Comparison of ENCODE assay signal across 1 cellular context in the genomic region with DNA sequence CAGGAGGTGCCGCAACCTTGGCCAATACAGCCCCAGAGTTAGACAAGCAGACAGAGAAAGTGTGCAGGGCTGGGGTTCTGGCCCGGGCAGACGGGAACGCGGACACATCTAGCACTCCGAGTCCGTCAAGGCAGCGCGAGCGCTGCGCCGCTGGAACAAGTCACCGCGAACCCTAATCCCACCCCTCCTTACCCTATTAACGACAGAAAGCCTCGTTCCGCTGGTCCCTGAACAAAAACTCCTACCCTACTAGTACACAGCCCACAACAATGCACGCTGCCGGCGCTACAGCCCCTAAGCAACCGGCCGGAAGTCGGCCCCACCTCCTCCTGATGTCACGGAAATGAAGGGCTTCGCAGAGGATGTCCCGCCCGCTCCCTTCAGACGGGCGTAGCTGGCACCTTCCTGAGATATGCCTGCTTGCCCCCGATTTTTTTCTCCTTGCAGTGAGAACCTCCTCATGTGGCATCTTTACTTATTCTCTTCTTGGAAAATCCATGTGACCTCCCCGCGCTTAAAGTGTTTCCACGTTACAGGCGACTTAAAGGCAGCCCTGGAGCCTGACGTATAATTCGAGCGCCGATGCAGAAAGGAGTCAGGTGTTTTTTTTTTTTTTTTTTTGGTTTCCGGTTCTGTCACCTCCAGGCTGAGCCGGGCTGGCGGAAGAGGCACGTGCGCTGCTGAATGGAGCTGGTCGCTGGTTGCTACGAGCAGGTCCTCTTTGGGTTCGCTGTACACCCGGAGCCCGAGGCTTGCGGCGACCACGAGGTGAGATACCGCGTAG.
TF ChIP-seq lines count a peak whose summit lies in the region.

A gene (minus strand): TSS at position 315 of the 784 bp plus-strand sequence. CDS start 7,066 bp downstream, outside the sequence.
A gene with protein sequence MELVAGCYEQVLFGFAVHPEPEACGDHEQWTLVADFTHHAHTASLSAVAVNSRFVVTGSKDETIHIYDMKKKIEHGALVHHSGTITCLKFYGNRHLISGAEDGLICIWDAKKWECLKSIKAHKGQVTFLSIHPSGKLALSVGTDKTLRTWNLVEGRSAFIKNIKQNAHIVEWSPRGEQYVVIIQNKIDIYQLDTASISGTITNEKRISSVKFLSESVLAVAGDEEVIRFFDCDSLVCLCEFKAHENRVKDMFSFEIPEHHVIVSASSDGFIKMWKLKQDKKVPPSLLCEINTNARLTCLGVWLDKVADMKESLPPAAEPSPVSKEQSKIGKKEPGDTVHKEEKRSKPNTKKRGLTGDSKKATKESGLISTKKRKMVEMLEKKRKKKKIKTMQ (plus strand): TSS at position 671 of the 784 bp plus-strand sequence. CDS start 14 bp downstream, at position 685.

TF ChIP-seq in K562, 482 proteins besides CTCF, POLR2A, EP300 and RAD21 (continued from another document and continues in another):
- TF ChIP-seq, protein P1, sequence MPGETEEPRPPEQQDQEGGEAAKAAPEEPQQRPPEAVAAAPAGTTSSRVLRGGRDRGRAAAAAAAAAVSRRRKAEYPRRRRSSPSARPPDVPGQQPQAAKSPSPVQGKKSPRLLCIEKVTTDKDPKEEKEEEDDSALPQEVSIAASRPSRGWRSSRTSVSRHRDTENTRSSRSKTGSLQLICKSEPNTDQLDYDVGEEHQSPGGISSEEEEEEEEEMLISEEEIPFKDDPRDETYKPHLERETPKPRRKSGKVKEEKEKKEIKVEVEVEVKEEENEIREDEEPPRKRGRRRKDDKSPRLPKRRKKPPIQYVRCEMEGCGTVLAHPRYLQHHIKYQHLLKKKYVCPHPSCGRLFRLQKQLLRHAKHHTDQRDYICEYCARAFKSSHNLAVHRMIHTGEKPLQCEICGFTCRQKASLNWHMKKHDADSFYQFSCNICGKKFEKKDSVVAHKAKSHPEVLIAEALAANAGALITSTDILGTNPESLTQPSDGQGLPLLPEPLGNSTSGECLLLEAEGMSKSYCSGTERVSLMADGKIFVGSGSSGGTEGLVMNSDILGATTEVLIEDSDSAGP (CRISPR knock-in tag; IDR thresholded peaks at IDR 0.05): no peak
- TF ChIP-seq SMAD2 (IDR thresholded peaks at IDR 0.05; ENCODE audit: low read depth, low read length) (no peak), PTTG1 (tag; IDR thresholded peaks at IDR 0.05; ENCODE audit: low read depth) (no peak), HDGF (IDR thresholded peaks at IDR 0.05) (no peak), TARDBP (IDR thresholded peaks at IDR 0.05) (peak; percentile 62; the same call in 1 of the 2 replicates), SNRNP70 (optimal IDR thresholded peaks at IDR 0.05; ENCODE audit: low read depth, low read length) (no peak), HCFC1 (IDR thresholded peaks at IDR 0.05; ENCODE audit: low read depth, low read length) (peak; percentile 87), RFX5 (IDR thresholded peaks at IDR 0.05; ENCODE audit: low read depth, low read length) (peak; percentile 61; the same call in 1 of the 2 replicates), KAT2B (IDR thresholded peaks at IDR 0.05; ENCODE audit: low read depth, low read length) (no peak), STAT5B (CRISPR knock-in tag; IDR thresholded peaks at IDR 0.05) (no peak), ZNF354B (CRISPR knock-in tag; IDR thresholded peaks at IDR 0.05) (no peak), NR2C2 (CRISPR knock-in tag; IDR thresholded peaks at IDR 0.05) (no peak), NR2C2 (tag; IDR thresholded peaks at IDR 0.05) (peak; percentile 93), OTX1 (CRISPR knock-in tag; IDR thresholded peaks at IDR 0.05) (peak; percentile 48; the same call in 1 of the 2 replicates), CHD1 (IDR thresholded peaks at IDR 0.05; ENCODE audit: low read length) (peak; percentile 92), HNRNPUL1 (IDR thresholded peaks at IDR 0.05; ENCODE audit: low read length) (no peak), TCF3 (CRISPR knock-in tag; IDR thresholded peaks at IDR 0.05) (peak; percentile 48), MCM2 (IDR thresholded peaks at IDR 0.05; ENCODE audit: low read depth) (no peak), FOXK1 (CRISPR knock-in tag; IDR thresholded peaks at IDR 0.05; ENCODE audit: borderline replicate concordance) (peak; percentile 50; the same call in 1 of the 2 replicates), FOXP1 (CRISPR knock-in tag; IDR thresholded peaks at IDR 0.05) (no peak), SAFB (IDR thresholded peaks at IDR 0.05; ENCODE audit: borderline replicate concordance, low read depth, low read length) (no peak), BHLHE40 (IDR thresholded peaks at IDR 0.05; ENCODE audit: low read length) (peak; percentile 99), CTBP1 (IDR thresholded peaks at IDR 0.05; ENCODE audit: borderline replicate concordance) (peak; percentile 83), KAT8 (IDR thresholded peaks at IDR 0.05; ENCODE audit: low read depth) (no peak), BRD9 (IDR thresholded peaks at IDR 0.05; ENCODE audit: low read depth, partially characterized antibody) (peak; percentile 45), SP2 (IDR thresholded peaks at IDR 0.05; ENCODE audit: extremely low read depth, low read depth, low read length, poor library complexity, severe bottlenecking) (peak; percentile 45), SREBF2 (CRISPR knock-in tag; IDR thresholded peaks at IDR 0.05) (peak; percentile 96; the same call in 1 of the 2 replicates), ZBTB8A (IDR thresholded peaks at IDR 0.05; ENCODE audit: partially characterized antibody) (no peak), FOXK2 (conservative IDR thresholded peaks at IDR 0.05 in 1 of 2, IDR thresholded peaks at IDR 0.05 in 1 of 2; ENCODE audit: low read depth in 2 of 2) (peak; percentile 95 to 98), NCOA6 (IDR thresholded peaks at IDR 0.05) (no peak), LCOR (CRISPR knock-in tag; IDR thresholded peaks at IDR 0.05) (peak; percentile 96), TAF9B (IDR thresholded peaks at IDR 0.05; ENCODE audit: partially characterized antibody) (peak; percentile 80)
- TF ChIP-seq, protein P2, sequence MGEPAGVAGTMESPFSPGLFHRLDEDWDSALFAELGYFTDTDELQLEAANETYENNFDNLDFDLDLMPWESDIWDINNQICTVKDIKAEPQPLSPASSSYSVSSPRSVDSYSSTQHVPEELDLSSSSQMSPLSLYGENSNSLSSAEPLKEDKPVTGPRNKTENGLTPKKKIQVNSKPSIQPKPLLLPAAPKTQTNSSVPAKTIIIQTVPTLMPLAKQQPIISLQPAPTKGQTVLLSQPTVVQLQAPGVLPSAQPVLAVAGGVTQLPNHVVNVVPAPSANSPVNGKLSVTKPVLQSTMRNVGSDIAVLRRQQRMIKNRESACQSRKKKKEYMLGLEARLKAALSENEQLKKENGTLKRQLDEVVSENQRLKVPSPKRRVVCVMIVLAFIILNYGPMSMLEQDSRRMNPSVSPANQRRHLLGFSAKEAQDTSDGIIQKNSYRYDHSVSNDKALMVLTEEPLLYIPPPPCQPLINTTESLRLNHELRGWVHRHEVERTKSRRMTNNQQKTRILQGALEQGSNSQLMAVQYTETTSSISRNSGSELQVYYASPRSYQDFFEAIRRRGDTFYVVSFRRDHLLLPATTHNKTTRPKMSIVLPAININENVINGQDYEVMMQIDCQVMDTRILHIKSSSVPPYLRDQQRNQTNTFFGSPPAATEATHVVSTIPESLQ (CRISPR knock-in tag; IDR thresholded peaks at IDR 0.05): peak; percentile 94
- TF ChIP-seq, protein P3, sequence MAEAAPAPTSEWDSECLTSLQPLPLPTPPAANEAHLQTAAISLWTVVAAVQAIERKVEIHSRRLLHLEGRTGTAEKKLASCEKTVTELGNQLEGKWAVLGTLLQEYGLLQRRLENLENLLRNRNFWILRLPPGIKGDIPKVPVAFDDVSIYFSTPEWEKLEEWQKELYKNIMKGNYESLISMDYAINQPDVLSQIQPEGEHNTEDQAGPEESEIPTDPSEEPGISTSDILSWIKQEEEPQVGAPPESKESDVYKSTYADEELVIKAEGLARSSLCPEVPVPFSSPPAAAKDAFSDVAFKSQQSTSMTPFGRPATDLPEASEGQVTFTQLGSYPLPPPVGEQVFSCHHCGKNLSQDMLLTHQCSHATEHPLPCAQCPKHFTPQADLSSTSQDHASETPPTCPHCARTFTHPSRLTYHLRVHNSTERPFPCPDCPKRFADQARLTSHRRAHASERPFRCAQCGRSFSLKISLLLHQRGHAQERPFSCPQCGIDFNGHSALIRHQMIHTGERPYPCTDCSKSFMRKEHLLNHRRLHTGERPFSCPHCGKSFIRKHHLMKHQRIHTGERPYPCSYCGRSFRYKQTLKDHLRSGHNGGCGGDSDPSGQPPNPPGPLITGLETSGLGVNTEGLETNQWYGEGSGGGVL (CRISPR knock-in tag; IDR thresholded peaks at IDR 0.05): no peak
- TF ChIP-seq, protein P4, sequence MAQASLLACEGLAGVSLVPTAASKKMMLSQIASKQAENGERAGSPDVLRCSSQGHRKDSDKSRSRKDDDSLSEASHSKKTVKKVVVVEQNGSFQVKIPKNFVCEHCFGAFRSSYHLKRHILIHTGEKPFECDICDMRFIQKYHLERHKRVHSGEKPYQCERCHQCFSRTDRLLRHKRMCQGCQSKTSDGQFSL (CRISPR knock-in tag; IDR thresholded peaks at IDR 0.05): no peak
- TF ChIP-seq, protein P4 (tag; IDR thresholded peaks at IDR 0.05): no peak
- TF ChIP-seq, protein P5, sequence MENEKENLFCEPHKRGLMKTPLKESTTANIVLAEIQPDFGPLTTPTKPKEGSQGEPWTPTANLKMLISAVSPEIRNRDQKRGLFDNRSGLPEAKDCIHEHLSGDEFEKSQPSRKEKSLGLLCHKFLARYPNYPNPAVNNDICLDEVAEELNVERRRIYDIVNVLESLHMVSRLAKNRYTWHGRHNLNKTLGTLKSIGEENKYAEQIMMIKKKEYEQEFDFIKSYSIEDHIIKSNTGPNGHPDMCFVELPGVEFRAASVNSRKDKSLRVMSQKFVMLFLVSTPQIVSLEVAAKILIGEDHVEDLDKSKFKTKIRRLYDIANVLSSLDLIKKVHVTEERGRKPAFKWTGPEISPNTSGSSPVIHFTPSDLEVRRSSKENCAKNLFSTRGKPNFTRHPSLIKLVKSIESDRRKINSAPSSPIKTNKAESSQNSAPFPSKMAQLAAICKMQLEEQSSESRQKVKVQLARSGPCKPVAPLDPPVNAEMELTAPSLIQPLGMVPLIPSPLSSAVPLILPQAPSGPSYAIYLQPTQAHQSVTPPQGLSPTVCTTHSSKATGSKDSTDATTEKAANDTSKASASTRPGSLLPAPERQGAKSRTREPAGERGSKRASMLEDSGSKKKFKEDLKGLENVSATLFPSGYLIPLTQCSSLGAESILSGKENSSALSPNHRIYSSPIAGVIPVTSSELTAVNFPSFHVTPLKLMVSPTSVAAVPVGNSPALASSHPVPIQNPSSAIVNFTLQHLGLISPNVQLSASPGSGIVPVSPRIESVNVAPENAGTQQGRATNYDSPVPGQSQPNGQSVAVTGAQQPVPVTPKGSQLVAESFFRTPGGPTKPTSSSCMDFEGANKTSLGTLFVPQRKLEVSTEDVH (IDR thresholded peaks at IDR 0.05; ENCODE audit: low read depth, partially characterized antibody): peak; percentile 93
- TF ChIP-seq, protein P6, sequence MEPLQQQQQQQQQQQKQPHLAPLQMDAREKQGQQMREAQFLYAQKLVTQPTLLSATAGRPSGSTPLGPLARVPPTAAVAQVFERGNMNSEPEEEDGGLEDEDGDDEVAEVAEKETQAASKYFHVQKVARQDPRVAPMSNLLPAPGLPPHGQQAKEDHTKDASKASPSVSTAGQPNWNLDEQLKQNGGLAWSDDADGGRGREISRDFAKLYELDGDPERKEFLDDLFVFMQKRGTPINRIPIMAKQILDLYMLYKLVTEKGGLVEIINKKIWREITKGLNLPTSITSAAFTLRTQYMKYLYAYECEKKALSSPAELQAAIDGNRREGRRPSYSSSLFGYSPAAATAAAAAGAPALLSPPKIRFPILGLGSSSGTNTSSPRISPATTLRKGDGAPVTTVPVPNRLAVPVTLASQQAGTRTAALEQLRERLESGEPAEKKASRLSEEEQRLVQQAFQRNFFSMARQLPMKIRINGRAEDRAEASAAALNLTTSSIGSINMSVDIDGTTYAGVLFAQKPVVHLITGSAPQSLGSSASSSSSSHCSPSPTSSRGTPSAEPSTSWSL (CRISPR knock-in tag; IDR thresholded peaks at IDR 0.05; ENCODE audit: borderline replicate concordance): 0 out of 2 replicates have a peak, but pooled peaks have one; percentile 58
- TF ChIP-seq, protein P7, sequence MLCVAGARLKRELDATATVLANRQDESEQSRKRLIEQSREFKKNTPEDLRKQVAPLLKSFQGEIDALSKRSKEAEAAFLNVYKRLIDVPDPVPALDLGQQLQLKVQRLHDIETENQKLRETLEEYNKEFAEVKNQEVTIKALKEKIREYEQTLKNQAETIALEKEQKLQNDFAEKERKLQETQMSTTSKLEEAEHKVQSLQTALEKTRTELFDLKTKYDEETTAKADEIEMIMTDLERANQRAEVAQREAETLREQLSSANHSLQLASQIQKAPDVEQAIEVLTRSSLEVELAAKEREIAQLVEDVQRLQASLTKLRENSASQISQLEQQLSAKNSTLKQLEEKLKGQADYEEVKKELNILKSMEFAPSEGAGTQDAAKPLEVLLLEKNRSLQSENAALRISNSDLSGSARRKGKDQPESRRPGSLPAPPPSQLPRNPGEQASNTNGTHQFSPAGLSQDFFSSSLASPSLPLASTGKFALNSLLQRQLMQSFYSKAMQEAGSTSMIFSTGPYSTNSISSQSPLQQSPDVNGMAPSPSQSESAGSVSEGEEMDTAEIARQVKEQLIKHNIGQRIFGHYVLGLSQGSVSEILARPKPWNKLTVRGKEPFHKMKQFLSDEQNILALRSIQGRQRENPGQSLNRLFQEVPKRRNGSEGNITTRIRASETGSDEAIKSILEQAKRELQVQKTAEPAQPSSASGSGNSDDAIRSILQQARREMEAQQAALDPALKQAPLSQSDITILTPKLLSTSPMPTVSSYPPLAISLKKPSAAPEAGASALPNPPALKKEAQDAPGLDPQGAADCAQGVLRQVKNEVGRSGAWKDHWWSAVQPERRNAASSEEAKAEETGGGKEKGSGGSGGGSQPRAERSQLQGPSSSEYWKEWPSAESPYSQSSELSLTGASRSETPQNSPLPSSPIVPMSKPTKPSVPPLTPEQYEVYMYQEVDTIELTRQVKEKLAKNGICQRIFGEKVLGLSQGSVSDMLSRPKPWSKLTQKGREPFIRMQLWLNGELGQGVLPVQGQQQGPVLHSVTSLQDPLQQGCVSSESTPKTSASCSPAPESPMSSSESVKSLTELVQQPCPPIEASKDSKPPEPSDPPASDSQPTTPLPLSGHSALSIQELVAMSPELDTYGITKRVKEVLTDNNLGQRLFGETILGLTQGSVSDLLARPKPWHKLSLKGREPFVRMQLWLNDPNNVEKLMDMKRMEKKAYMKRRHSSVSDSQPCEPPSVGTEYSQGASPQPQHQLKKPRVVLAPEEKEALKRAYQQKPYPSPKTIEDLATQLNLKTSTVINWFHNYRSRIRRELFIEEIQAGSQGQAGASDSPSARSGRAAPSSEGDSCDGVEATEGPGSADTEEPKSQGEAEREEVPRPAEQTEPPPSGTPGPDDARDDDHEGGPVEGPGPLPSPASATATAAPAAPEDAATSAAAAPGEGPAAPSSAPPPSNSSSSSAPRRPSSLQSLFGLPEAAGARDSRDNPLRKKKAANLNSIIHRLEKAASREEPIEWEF (CRISPR knock-in tag; IDR thresholded peaks at IDR 0.05): no peak
- TF ChIP-seq, protein P8, sequence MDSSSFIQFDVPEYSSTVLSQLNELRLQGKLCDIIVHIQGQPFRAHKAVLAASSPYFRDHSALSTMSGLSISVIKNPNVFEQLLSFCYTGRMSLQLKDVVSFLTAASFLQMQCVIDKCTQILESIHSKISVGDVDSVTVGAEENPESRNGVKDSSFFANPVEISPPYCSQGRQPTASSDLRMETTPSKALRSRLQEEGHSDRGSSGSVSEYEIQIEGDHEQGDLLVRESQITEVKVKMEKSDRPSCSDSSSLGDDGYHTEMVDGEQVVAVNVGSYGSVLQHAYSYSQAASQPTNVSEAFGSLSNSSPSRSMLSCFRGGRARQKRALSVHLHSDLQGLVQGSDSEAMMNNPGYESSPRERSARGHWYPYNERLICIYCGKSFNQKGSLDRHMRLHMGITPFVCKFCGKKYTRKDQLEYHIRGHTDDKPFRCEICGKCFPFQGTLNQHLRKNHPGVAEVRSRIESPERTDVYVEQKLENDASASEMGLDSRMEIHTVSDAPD (CRISPR knock-in tag; IDR thresholded peaks at IDR 0.05): no peak
